1 cellular context compared by ENCODE assay signal in the genomic region with DNA sequence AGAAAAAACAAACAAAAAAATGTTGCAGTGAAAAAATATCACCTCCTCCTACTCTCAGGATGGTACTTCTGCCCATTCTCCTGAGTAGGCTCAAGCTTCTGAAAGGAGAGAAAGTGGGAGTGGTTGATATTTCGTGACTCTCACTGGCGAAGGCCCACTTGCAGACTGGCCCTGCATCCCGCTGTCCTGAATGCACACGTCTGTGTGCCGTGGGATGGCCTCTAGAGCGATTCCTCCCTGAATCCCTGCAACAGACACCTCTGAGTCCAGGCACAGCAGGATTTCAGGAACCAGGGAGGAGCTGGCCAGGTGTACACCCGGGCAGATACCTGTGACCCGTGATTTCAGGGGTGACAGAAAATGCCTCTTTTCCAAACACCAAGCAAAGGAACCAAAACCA.
TF ChIP-seq lines count a peak whose summit lies in the region.

No MANE protein-coding gene starts in this region.

TF ChIP-seq in GM23338, 12 proteins besides CTCF, POLR2A, EP300 and RAD21 (continued from another document):
- TF ChIP-seq, protein P1, sequence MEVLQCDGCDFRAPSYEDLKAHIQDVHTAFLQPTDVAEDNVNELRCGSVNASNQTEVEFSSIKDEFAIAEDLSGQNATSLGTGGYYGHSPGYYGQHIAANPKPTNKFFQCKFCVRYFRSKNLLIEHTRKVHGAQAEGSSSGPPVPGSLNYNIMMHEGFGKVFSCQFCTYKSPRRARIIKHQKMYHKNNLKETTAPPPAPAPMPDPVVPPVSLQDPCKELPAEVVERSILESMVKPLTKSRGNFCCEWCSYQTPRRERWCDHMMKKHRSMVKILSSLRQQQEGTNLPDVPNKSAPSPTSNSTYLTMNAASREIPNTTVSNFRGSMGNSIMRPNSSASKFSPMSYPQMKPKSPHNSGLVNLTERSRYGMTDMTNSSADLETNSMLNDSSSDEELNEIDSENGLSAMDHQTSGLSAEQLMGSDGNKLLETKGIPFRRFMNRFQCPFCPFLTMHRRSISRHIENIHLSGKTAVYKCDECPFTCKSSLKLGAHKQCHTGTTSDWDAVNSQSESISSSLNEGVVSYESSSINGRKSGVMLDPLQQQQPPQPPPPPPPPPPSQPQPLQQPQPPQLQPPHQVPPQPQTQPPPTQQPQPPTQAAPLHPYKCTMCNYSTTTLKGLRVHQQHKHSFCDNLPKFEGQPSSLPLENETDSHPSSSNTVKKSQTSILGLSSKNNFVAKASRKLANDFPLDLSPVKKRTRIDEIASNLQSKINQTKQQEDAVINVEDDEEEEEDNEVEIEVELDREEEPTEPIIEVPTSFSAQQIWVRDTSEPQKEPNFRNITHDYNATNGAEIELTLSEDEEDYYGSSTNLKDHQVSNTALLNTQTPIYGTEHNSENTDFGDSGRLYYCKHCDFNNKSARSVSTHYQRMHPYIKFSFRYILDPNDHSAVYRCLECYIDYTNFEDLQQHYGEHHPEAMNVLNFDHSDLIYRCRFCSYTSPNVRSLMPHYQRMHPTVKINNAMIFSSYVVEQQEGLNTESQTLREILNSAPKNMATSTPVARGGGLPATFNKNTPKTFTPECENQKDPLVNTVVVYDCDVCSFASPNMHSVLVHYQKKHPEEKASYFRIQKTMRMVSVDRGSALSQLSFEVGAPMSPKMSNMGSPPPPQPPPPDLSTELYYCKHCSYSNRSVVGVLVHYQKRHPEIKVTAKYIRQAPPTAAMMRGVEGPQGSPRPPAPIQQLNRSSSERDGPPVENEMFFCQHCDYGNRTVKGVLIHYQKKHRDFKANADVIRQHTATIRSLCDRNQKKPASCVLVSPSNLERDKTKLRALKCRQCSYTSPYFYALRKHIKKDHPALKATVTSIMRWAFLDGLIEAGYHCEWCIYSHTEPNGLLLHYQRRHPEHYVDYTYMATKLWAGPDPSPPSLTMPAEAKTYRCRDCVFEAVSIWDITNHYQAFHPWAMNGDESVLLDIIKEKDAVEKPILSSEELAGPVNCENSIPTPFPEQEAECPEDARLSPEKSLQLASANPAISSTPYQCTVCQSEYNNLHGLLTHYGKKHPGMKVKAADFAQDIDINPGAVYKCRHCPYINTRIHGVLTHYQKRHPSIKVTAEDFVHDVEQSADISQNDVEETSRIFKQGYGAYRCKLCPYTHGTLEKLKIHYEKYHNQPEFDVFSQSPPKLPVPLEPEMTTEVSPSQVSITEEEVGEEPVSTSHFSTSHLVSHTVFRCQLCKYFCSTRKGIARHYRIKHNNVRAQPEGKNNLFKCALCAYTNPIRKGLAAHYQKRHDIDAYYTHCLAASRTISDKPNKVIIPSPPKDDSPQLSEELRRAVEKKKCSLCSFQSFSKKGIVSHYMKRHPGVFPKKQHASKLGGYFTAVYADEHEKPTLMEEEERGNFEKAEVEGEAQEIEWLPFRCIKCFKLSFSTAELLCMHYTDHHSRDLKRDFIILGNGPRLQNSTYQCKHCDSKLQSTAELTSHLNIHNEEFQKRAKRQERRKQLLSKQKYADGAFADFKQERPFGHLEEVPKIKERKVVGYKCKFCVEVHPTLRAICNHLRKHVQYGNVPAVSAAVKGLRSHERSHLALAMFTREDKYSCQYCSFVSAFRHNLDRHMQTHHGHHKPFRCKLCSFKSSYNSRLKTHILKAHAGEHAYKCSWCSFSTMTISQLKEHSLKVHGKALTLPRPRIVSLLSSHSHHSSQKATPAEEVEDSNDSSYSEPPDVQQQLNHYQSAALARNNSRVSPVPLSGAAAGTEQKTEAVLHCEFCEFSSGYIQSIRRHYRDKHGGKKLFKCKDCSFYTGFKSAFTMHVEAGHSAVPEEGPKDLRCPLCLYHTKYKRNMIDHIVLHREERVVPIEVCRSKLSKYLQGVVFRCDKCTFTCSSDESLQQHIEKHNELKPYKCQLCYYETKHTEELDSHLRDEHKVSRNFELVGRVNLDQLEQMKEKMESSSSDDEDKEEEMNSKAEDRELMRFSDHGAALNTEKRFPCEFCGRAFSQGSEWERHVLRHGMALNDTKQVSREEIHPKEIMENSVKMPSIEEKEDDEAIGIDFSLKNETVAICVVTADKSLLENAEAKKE (CRISPR knock-in tag; IDR thresholded peaks at IDR 0.05) = no peak
